In genomic region chr2:171146633-171147032, GRCh38 we compare ENCODE assay signal across 12 cellular contexts. TPM values are rescaled to one million over a fixed set of nuclear protein-coding genes. Genes with fewer than 3 reads are reported as not detected.
A peak's percentile ranks its signal among the peaks of the same experiment; 100 is the strongest.
DNase-seq lines count a peak whose midpoint lies in the region; ATAC-seq and TF ChIP-seq lines count a peak whose summit lies in the region.
"Had no signal": no experiment of that assay in that cellular context is flagged by ENCODE, and none has a peak within 500 bp of the region (broad histone marks: within the 10 kb centered on the region; RNA-seq: fewer than 3 reads in every experiment).

No MANE protein-coding gene starts in this region.

- no peak overlapping the region for H3K4me3 Mint-ChIP-seq in activated T-cell treated with anti-CD3 and anti-CD28 coated beads, Interleukin-2, amount 50 U/mL, for 24 hours
- H3K4me3 Mint-ChIP-seq in stimulated activated naive B cell treated with anti-CD40 and anti-IgM and Interleukin-4, amounts not matched to agents 10 μg/mL and 1 μg/mL and 100 μg/mL, for 72 hours = peak overlapping the region in 1 of 2 donors; percentile 36
- no peak overlapping the region for H3K4me3 Mint-ChIP-seq in activated CD4-positive, alpha-beta T cell treated with anti-CD3 and anti-CD28 coated beads, Interleukin-2, amount 10 ng/mL, durations not matched to agents 24 days and 14 days

- no peak overlapping the region for H3K4me3 ChIP-seq in SK-N-MC
- no peak overlapping the region for H3K4me3 ChIP-seq in left ventricle myocardium inferior
- H3K4me3 ChIP-seq: heart right ventricle, suprapubic skin had no signal

- H3K9ac ChIP-seq in SK-N-MC (ENCODE audit: insufficient read length) = no peak overlapping the region

- peaks cover 80% of the 10 kb centered on the region for H3K4me1 Mint-ChIP-seq in activated T-cell treated with anti-CD3 and anti-CD28 coated beads, Interleukin-2, amount 50 U/mL, for 24 hours (ENCODE audit: low read depth)
- H3K4me1 Mint-ChIP-seq in stimulated activated naive B cell treated with anti-CD40 and anti-IgM and Interleukin-4, amounts not matched to agents 10 μg/mL and 1 μg/mL and 100 μg/mL, for 72 hours = peaks cover 50 to 85% of the 10 kb centered on the region in 2 donors
- H3K4me1 Mint-ChIP-seq in activated CD4-positive, alpha-beta T cell treated with anti-CD3 and anti-CD28 coated beads, Interleukin-2, amount 10 ng/mL, durations not matched to agents 24 days and 14 days = peaks cover 51% of the 10 kb centered on the region

- no peaks in the 10 kb centered on the region for H3K9me3 Mint-ChIP-seq in activated T-cell treated with anti-CD3 and anti-CD28 coated beads, Interleukin-2, amount 50 U/mL, for 24 hours
- H3K9me3 Mint-ChIP-seq in stimulated activated naive B cell treated with anti-CD40 and anti-IgM and Interleukin-4, amounts not matched to agents 10 μg/mL and 1 μg/mL and 100 μg/mL, for 72 hours = peaks cover 0 to 5% of the 10 kb centered on the region in 2 donors
- no peaks in the 10 kb centered on the region for H3K9me3 Mint-ChIP-seq in activated CD4-positive, alpha-beta T cell treated with anti-CD3 and anti-CD28 coated beads, Interleukin-2, amount 10 ng/mL, durations not matched to agents 24 days and 14 days

- H3K36me3 ChIP-seq in SK-N-MC (ENCODE audit: insufficient read depth, low read length) (no peaks in the 10 kb centered on the region), left ventricle myocardium inferior (no peaks in the 10 kb centered on the region)
- H3K36me3 ChIP-seq: heart right ventricle, suprapubic skin had no signal

- no peak for TF ChIP-seq CTCF in left ventricle myocardium inferior (IDR thresholded peaks at IDR 0.05; ENCODE audit: borderline replicate concordance)

- H3K36me3 Mint-ChIP-seq in activated T-cell treated with anti-CD3 and anti-CD28 coated beads, Interleukin-2, amount 50 U/mL, for 24 hours (ENCODE audit: low read depth) = peaks cover 18% of the 10 kb centered on the region
- H3K36me3 Mint-ChIP-seq in stimulated activated naive B cell treated with anti-CD40 and anti-IgM and Interleukin-4, amounts not matched to agents 10 μg/mL and 1 μg/mL and 100 μg/mL, for 72 hours = peaks cover 16 to 36% of the 10 kb centered on the region in 2 donors
- peaks cover 8% of the 10 kb centered on the region for H3K36me3 Mint-ChIP-seq in activated CD4-positive, alpha-beta T cell treated with anti-CD3 and anti-CD28 coated beads, Interleukin-2, amount 10 ng/mL, durations not matched to agents 24 days and 14 days (ENCODE audit: low read depth)

- peak overlapping the region; percentile 1 for H3K27ac Mint-ChIP-seq in activated T-cell treated with anti-CD3 and anti-CD28 coated beads, Interleukin-2, amount 50 U/mL, for 24 hours
- peak overlapping the region; percentile 45 for H3K27ac Mint-ChIP-seq in stimulated activated naive B cell treated with anti-CD40 and anti-IgM and Interleukin-4, amounts not matched to agents 10 μg/mL and 1 μg/mL and 100 μg/mL, for 72 hours
- H3K27ac Mint-ChIP-seq in activated CD4-positive, alpha-beta T cell treated with anti-CD3 and anti-CD28 coated beads, Interleukin-2, amount 10 ng/mL, durations not matched to agents 24 days and 14 days = no peak overlapping the region

- H3K9me3 ChIP-seq in SK-N-MC (ENCODE audit: low read depth, low read length) = no peaks in the 10 kb centered on the region
- no peaks in the 10 kb centered on the region for H3K9me3 ChIP-seq in left ventricle myocardium inferior (replicated peaks)
- H3K9me3 ChIP-seq: heart right ventricle, suprapubic skin had no signal

- H3K27ac ChIP-seq in SK-N-MC (peak overlapping the region; percentile 29), left ventricle myocardium inferior (replicated peaks) (peak overlapping the region; percentile 21)
- H3K27ac ChIP-seq: suprapubic skin had no signal

- intact Hi-C loops in left ventricle myocardium inferior (cut with micrococcal nuclease) = no loop called here
- intact Hi-C loops in activated CD4-positive, alpha-beta T cell treated with anti-CD3 and anti-CD28 coated beads, Interleukin-2, amount 10 ng/mL, durations not matched to agents 24 days and 14 days (cut with micrococcal nuclease) = no loop called here

- peak; percentile 57 to 69 for ATAC-seq in stimulated activated naive B cell treated with anti-CD40 and anti-IgM and Interleukin-4, amounts not matched to agents 10 μg/mL and 1 μg/mL and 100 μg/mL, for 72 hours (replicated peaks)
- no peak for ATAC-seq in HG03378 (IDR thresholded peaks at IDR 0.05; ENCODE audit: unreplicated experiment)

- no peaks in the 10 kb centered on the region for H3K27me3 ChIP-seq in left ventricle myocardium inferior (ENCODE audit: low read depth)
- H3K27me3 ChIP-seq: heart right ventricle, suprapubic skin had no signal

- DNase-seq in activated T-cell treated with anti-CD3 and anti-CD28 coated beads, Interleukin-2, amount 50 U/mL, for 24 hours = no peak
- no peak for DNase-seq in activated T-cell treated with anti-CD3 and anti-CD28 coated beads for 4 hours
- no peak for DNase-seq in SK-N-MC (ENCODE audit: low read depth, low spot score)
- no peak for DNase-seq in left ventricle myocardium inferior
- DNase-seq in stimulated activated naive B cell treated with anti-CD40 and anti-IgM and Interleukin-4, amounts not matched to agents 10 μg/mL and 1 μg/mL and 100 μg/mL, for 72 hours = no peak
- DNase-seq in activated CD4-positive, alpha-beta T cell treated with anti-CD3 and anti-CD28 coated beads, Interleukin-2, amount 10 ng/mL, durations not matched to agents 24 days and 14 days = no peak
- no peak for DNase-seq in UCSD-AML1 (lab: John Stamatoyannopoulos, UW; ENCODE audit: unreplicated experiment)
- DNase-seq: heart right ventricle, NCI-H2171 treated with DMSO at 0.1 percent for 48 hours, SW 1271 had no signal

- peaks cover 31% of the 10 kb centered on the region for H3K4me1 ChIP-seq in left ventricle myocardium inferior

- H3K27me3 Mint-ChIP-seq in activated T-cell treated with anti-CD3 and anti-CD28 coated beads, Interleukin-2, amount 50 U/mL, for 24 hours = no peaks in the 10 kb centered on the region
- no peaks in the 10 kb centered on the region for H3K27me3 Mint-ChIP-seq in stimulated activated naive B cell treated with anti-CD40 and anti-IgM and Interleukin-4, amounts not matched to agents 10 μg/mL and 1 μg/mL and 100 μg/mL, for 72 hours
- H3K27me3 Mint-ChIP-seq in activated CD4-positive, alpha-beta T cell treated with anti-CD3 and anti-CD28 coated beads, Interleukin-2, amount 10 ng/mL, durations not matched to agents 24 days and 14 days = no peaks in the 10 kb centered on the region

RNA-seq across cellular contexts. Expression of gene TLK1, which starts 14.1 kb away (rescaled TPM):
- total RNA-seq in left ventricle myocardium inferior = 26.3 TPM
- 91.8 and 94.9 TPM in 2 replicates for total RNA-seq in activated CD4-positive, alpha-beta T cell treated with anti-CD3 and anti-CD28 coated beads, Interleukin-2, amount 10 ng/mL, durations not matched to agents 24 days and 14 days
